ENCODE assay signal across 8 cellular contexts in genomic region chr20:17967595-17968365, GRCh38. TPM values are rescaled to one million over a fixed set of nuclear protein-coding genes. Genes with fewer than 3 reads are reported as not detected.
DNase-seq lines count a peak whose midpoint lies in the region; ATAC-seq and TF ChIP-seq lines count a peak whose summit lies in the region.

No MANE protein-coding gene starts in this region.

- H3K27me3 Mint-ChIP-seq in activated T-helper 2 cell treated with anti-CD3 and anti-CD28 coated beads, Interferon-gamma antibody, Interleukin-2, Interleukin-4, amounts not matched to agents 10 μg/mL and 5 μg/mL and 100 μg/mL, durations not matched to agents 14 hours and 24 hours and 36 hours (ENCODE audit: low read depth): no peaks in the 10 kb centered on the region

- peaks cover 54% of the 10 kb centered on the region for H3K4me1 ChIP-seq in psoas muscle

- H3K27me3 ChIP-seq in psoas muscle (ENCODE audit: insufficient read depth in 3 of 3, low read length in 2 of 3): no peaks in the 10 kb centered on the region

- WGBS in psoas muscle, 3 donors: 0 to 1% (median 0%) methylated on average over 30 to 38 of the region's 38 CpGs

- H3K4me1 Mint-ChIP-seq in activated T-helper 2 cell treated with anti-CD3 and anti-CD28 coated beads, Interferon-gamma antibody, Interleukin-2, Interleukin-4, amounts not matched to agents 10 μg/mL and 5 μg/mL and 100 μg/mL, durations not matched to agents 14 hours and 24 hours and 36 hours (ENCODE audit: low read depth): peaks cover 45% of the 10 kb centered on the region

- peak overlapping the region; percentile 98 for H3K27ac ChIP-seq in psoas muscle

- no peaks in the 10 kb centered on the region for H3K9me3 Mint-ChIP-seq in activated T-helper 2 cell treated with anti-CD3 and anti-CD28 coated beads, Interferon-gamma antibody, Interleukin-2, Interleukin-4, amounts not matched to agents 10 μg/mL and 5 μg/mL and 100 μg/mL, durations not matched to agents 14 hours and 24 hours and 36 hours

- H3K4me3 ChIP-seq in AG10803 (ENCODE audit: low read length) (peak overlapping the region; percentile 95), psoas muscle (peak overlapping the region; percentile 97)

- intact Hi-C loops in activated T-helper 2 cell treated with anti-CD3 and anti-CD28 coated beads, Interferon-gamma antibody, Interleukin-2, Interleukin-4, amounts not matched to agents 10 μg/mL and 5 μg/mL and 100 μg/mL, durations not matched to agents 14 hours and 24 hours and 36 hours (cut with micrococcal nuclease): loop anchor here (1.0 to 10.0 kb wide), 9 partner anchors 25 to 1393 kb away; partner anchors contain the start of genes BFSP1, DSTN, KIF16B and SEC23B
- intact Hi-C loops in psoas muscle (cut with DNase I): loop anchor here in 1 of 2 donors (5.0 kb wide), 2 partner anchors 50 to 320 kb away; partner anchors contain the start of gene ZNF133

- no peaks in the 10 kb centered on the region for H3K36me3 ChIP-seq in psoas muscle (ENCODE audit: insufficient read depth in 1 of 2, low read depth in 1 of 2)

- peak overlapping the region; percentile 96 for H3K4me3 Mint-ChIP-seq in activated T-helper 2 cell treated with anti-CD3 and anti-CD28 coated beads, Interferon-gamma antibody, Interleukin-2, Interleukin-4, amounts not matched to agents 10 μg/mL and 5 μg/mL and 100 μg/mL, durations not matched to agents 14 hours and 24 hours and 36 hours (ENCODE audit: low read depth)

- peak; percentile 0 for ATAC-seq in GM19395 (IDR thresholded peaks at IDR 0.05; ENCODE audit: unreplicated experiment)
- peak; percentile 0 to 7 (median 4) for ATAC-seq in psoas muscle

- peak; percentile 63 for DNase-seq in AG10803 (ENCODE audit: low read depth)
- peak; percentile 45 for DNase-seq in LHCN-M2 (ENCODE audit: low read depth)
- DNase-seq in activated T-helper 2 cell treated with anti-CD3 and anti-CD28 coated beads, Interferon-gamma antibody, Interleukin-2, Interleukin-4, amounts not matched to agents 10 μg/mL and 5 μg/mL and 100 μg/mL, durations not matched to agents 14 hours and 24 hours and 36 hours (ENCODE audit: low spot score): no peak
- DNase-seq in glomerular visceral epithelial cell (ENCODE audit: extremely low spot score): peak; percentile 20
- DNase-seq in psoas muscle: no peak
- no peak for DNase-seq in NCI-H2081 (lab: John Stamatoyannopoulos, UW)
- DNase-seq in GM19238 (ENCODE audit: insufficient read length, low spot score): no peak

- TF ChIP-seq CTCF in AG10803 (conservative IDR thresholded peaks at IDR 0.05; ENCODE audit: low read length) (no peak), psoas muscle (IDR thresholded peaks at IDR 0.05) (no peak)

- H3K9me3 ChIP-seq in psoas muscle: no peaks in the 10 kb centered on the region

- peak overlapping the region; percentile 91 for H3K27ac Mint-ChIP-seq in activated T-helper 2 cell treated with anti-CD3 and anti-CD28 coated beads, Interferon-gamma antibody, Interleukin-2, Interleukin-4, amounts not matched to agents 10 μg/mL and 5 μg/mL and 100 μg/mL, durations not matched to agents 14 hours and 24 hours and 36 hours

- peaks cover 80% of the 10 kb centered on the region for H3K36me3 Mint-ChIP-seq in activated T-helper 2 cell treated with anti-CD3 and anti-CD28 coated beads, Interferon-gamma antibody, Interleukin-2, Interleukin-4, amounts not matched to agents 10 μg/mL and 5 μg/mL and 100 μg/mL, durations not matched to agents 14 hours and 24 hours and 36 hours (ENCODE audit: low read depth)

RNA-seq across cellular contexts. Expression of gene SNX5, which starts 0.8 kb away (rescaled TPM):
- total RNA-seq in LHCN-M2 (2014; rRNA removed) (116 and 132 TPM in 2 replicates), psoas muscle (10 to 100 TPM; 59.8 to 81.3 (median 69.7) TPM)
- 57.3 TPM for polyA plus RNA-seq in LHCN-M2 (2012)
- 225 and 231 TPM in 2 replicates for total RNA-seq in activated T-helper 2 cell treated with anti-CD3 and anti-CD28 coated beads, Interferon-gamma antibody, Interleukin-2, Interleukin-4, amounts not matched to agents 10 μg/mL and 5 μg/mL and 100 μg/mL, durations not matched to agents 14 hours and 24 hours and 36 hours
- 100 to 1,000 TPM in 1 of 3 donors, 10 to 100 TPM in 2; 82.7 to 113 (median 89.6) TPM for polyA plus RNA-seq in psoas muscle

RNA-seq across cellular contexts. Expression of gene MGME1, which starts 1.0 kb away (rescaled TPM):
- total RNA-seq in LHCN-M2 (2014; rRNA removed): 29.3 and 42.6 TPM in 2 replicates
- 16.3 TPM for polyA plus RNA-seq in LHCN-M2 (2012)
- 30.0 and 33.0 TPM in 2 replicates for total RNA-seq in activated T-helper 2 cell treated with anti-CD3 and anti-CD28 coated beads, Interferon-gamma antibody, Interleukin-2, Interleukin-4, amounts not matched to agents 10 μg/mL and 5 μg/mL and 100 μg/mL, durations not matched to agents 14 hours and 24 hours and 36 hours
- total RNA-seq in psoas muscle: 10 to 100 TPM in 2 of 4 donors, 1 to 10 TPM in 2; 8.6 to 21.8 (median 12.2) TPM
- polyA plus RNA-seq in psoas muscle: 10 to 100 TPM in 1 of 3 donors, 1 to 10 TPM in 2; 4.3 to 13.4 (median 6.8) TPM

Comparison
In these comparisons a context has a peak if more than half of its experiments do, and no peak if none do; other contexts are left out.
1. DNase-seq: peak in AG10803 (single experiment), LHCN-M2 (single experiment) and glomerular visceral epithelial cell (single experiment); none in activated T-helper 2 cell treated with anti-CD3 and anti-CD28 coated beads, Interferon-gamma antibody, Interleukin-2, Interleukin-4, amounts not matched to agents 10 μg/mL and 5 μg/mL and 100 μg/mL, durations not matched to agents 14 hours and 24 hours and 36 hours (single experiment), psoas muscle (0 of 2), NCI-H2081 (0 of 2) and GM19238 (single experiment).